9 cellular contexts compared by ENCODE assay signal in genomic region chr20:31547017-31547675, GRCh38.
DNase-seq lines count a peak whose midpoint lies in the region; ATAC-seq and TF ChIP-seq lines count a peak whose summit lies in the region.
"Had no signal": no experiment of that assay in that cellular context is flagged by ENCODE, and none has a peak within 500 bp of the region (broad histone marks: within the 10 kb centered on the region; RNA-seq: fewer than 3 reads in every experiment).

No MANE protein-coding gene starts in this region.

- H3K27ac ChIP-seq in coronary artery: peak overlapping the region; percentile 80 to 95
- H3K27ac ChIP-seq: A549 had no signal

- DNase-seq in NCI-H1436 (lab: John Stamatoyannopoulos, UW): peak; percentile 71
- DNase-seq in NCI-H1436 treated with DMSO at 0.1 percent for 48 hours (lab: John Stamatoyannopoulos, UW): no peak
- peak; percentile 53 for DNase-seq in NCI-H345 treated with DMSO at 0.1 percent for 48 hours (lab: John Stamatoyannopoulos, UW; ENCODE audit: unreplicated experiment)
- peak; percentile 74 to 77 for DNase-seq in activated CD4-positive, alpha-beta T cell treated with anti-CD3 and anti-CD28 coated beads for 4 hours
- peak; percentile 85 for DNase-seq in coronary artery (ENCODE audit: low spot score)
- DNase-seq in left kidney (ENCODE audit: low read depth, low spot score): peak; percentile 94
- DNase-seq in stimulated activated CD4-positive, alpha-beta T cell treated with anti-CD3 and anti-CD28 coated beads, Interleukin-1b, Interleukin-23, amount 100 ng/mL, for 48 hours: peak; percentile 83

- no peak for TF ChIP-seq CTCF in coronary artery (IDR thresholded peaks at IDR 0.05)

- peak; percentile 53 for ATAC-seq in HG03039 (IDR thresholded peaks at IDR 0.05; ENCODE audit: unreplicated experiment)
- ATAC-seq: A549 had no signal

- H3K4me3 ChIP-seq in coronary artery: peak overlapping the region; percentile 73
- H3K4me3 ChIP-seq: A549 had no signal
